ENCODE assay signal across 17 cellular contexts in genomic region chr10:33803248-33803647, GRCh38.
DNase-seq lines count a peak whose midpoint lies in the region; TF ChIP-seq lines count a peak whose summit lies in the region.
"Had no signal": no experiment of that assay in that cellular context is flagged by ENCODE, and none has a peak within 500 bp of the region (broad histone marks: within the 10 kb centered on the region; RNA-seq: fewer than 3 reads in every experiment).

No MANE protein-coding gene starts in this region.

- no peak for TF ChIP-seq CTCF in fibroblast of the aortic adventitia (IDR thresholded peaks at IDR 0.05; ENCODE audit: insufficient read depth, low read length)

- no peak overlapping the region for H3K27ac ChIP-seq in SJCRH30
- H3K27ac ChIP-seq: C4-2B, dorsolateral prefrontal cortex had no signal

- DNase-seq in H4 (ENCODE audit: low spot score) (peak; percentile 37), SJCRH30 (peak; percentile 5 to 25), fibroblast of the aortic adventitia (ENCODE audit: low read depth) (peak; percentile 68), stromal cell of bone marrow (ENCODE audit: low read depth) (peak; percentile 10), DMS153 (lab: John Stamatoyannopoulos, UW) (no peak), ureter (ENCODE audit: low spot score) (no peak), OCI-M2 (lab: John Stamatoyannopoulos, UW; ENCODE audit: unreplicated experiment) (no peak)
- DNase-seq: anterior cingulate cortex; dorsolateral prefrontal cortex; KG1; natural killer cell; NCI-H1417 treated with DMSO at 0.1 percent for 48 hours; retina; SHP77 treated with DMSO at 0.1 percent for 48 hours; stimulated activated CD4-positive, alpha-beta T cell treated with anti-CD3 and anti-CD28 coated beads, Interleukin-15, amount 100 ng/mL, for 24 hours had no signal

- no peaks in the 10 kb centered on the region for H3K9me3 ChIP-seq in SJCRH30 (replicated peaks)

- no peaks in the 10 kb centered on the region for H3K36me3 ChIP-seq in SJCRH30

- H3K27me3 ChIP-seq in SJCRH30: no peaks in the 10 kb centered on the region

- H3K4me1 ChIP-seq in SJCRH30: peaks cover 12% of the 10 kb centered on the region; the same call in 1 of the 2 replicates

- no peak overlapping the region for H3K4me3 ChIP-seq in SJCRH30
- no peak overlapping the region for H3K4me3 ChIP-seq in fibroblast of the aortic adventitia (ENCODE audit: low read depth, low read length)
- H3K4me3 ChIP-seq: dorsolateral prefrontal cortex, GM12878 had no signal

Comparison
In these comparisons a context has a peak if more than half of its experiments do, and no peak if none do; other contexts are left out.
1. DNase-seq: peak in H4 (single experiment), SJCRH30 (2 of 2), fibroblast of the aortic adventitia (single experiment) and stromal cell of bone marrow (single experiment); none in DMS153 (single experiment), ureter (single experiment) and OCI-M2 (single experiment).